Comparison of ENCODE assay signal across 30 cellular contexts in genomic region chr9:96557921-96558320, GRCh38.
"Had no signal": no experiment of that assay in that cellular context is flagged by ENCODE, and none has a peak within 500 bp of the region (broad histone marks: within the 10 kb centered on the region; RNA-seq: fewer than 3 reads in every experiment).

No MANE protein-coding gene starts in this region.

- H3K27me3 ChIP-seq: heart right ventricle, left lung, neutrophil, ovary, sigmoid colon, stomach, testis, upper lobe of left lung, vagina had no signal

- H3K27ac ChIP-seq: neutrophil, ovary, prostate gland had no signal

- FAIRE-seq: bronchial epithelial cell, endothelial cell of umbilical vein, small intestine had no signal

- DNase-seq: activated CD4-positive, alpha-beta memory T cell treated with anti-CD3 and anti-CD28 coated beads, Interleukin-2, amount 10 ng/mL, durations not matched to agents 7 days and 5 days; activated CD4-positive, alpha-beta T cell treated with anti-CD3 and anti-CD28 coated beads, Interleukin-2, amount 10 ng/mL, durations not matched to agents 24 days and 14 days; activated CD4-positive, CD25-positive, alpha-beta regulatory T cell treated with anti-CD3 and anti-CD28 coated beads, Interleukin-2, amount 50 U/mL, for 72 hours; activated naive CD8-positive, alpha-beta T cell treated with anti-CD3 and anti-CD28 coated beads, Interleukin-2, amount 50 U/mL, for 24 hours; activated T-cell treated with anti-CD3 and anti-CD28 coated beads, Interleukin-2, amount 50 U/mL, for 4 hours; foreskin melanocyte; heart right ventricle; kidney glomerular epithelial cell; left lung; naive B cell; nephron progenitor cell; ovary; sigmoid colon; small intestine; stimulated activated CD4-positive, alpha-beta T cell treated with anti-CD3 and anti-CD28 coated beads, Interleukin-1b, Interleukin-23, amount 100 ng/mL, for 48 hours; stimulated activated naive B cell treated with anti-CD40 and anti-IgM and Interleukin-4, amounts not matched to agents 10 μg/mL and 1 μg/mL and 100 μg/mL, for 72 hours; stomach; T-helper 17 cell; T1000; testis; upper lobe of left lung had no signal

- ATAC-seq: activated naive CD8-positive, alpha-beta T cell treated with anti-CD3 and anti-CD28 coated beads, Interleukin-2, amount 50 U/mL, for 24 hours; activated T-cell treated with anti-CD3 and anti-CD28 coated beads, Interleukin-2, amount 50 U/mL, for 4 hours; activated T-helper 17 cell treated with anti-CD3 and anti-CD28 coated beads, Interleukin-2, amount 50 U/mL, for 72 hours; esophagus mucosa; SK-N-SH treated with all-trans-retinoic acid at 6 μM for 48 hours; stimulated activated naive B cell treated with anti-CD40 and anti-IgM and Interleukin-4, amounts not matched to agents 10 μg/mL and 1 μg/mL and 100 μg/mL, for 72 hours; T-helper 17 cell had no signal

- H3K9me3 ChIP-seq: left lung, neutrophil, ovary, prostate gland, sigmoid colon, stomach, testis, upper lobe of left lung, vagina had no signal

- H3K4me3 ChIP-seq: heart right ventricle, left lung, lung, ovary, prostate gland, sigmoid colon, stomach, testis, upper lobe of left lung, vagina had no signal

- H3K4me1 ChIP-seq: prostate gland, sigmoid colon, vagina had no signal

- H3K36me3 ChIP-seq: left lung, ovary, prostate gland had no signal
